In the genomic region with DNA sequence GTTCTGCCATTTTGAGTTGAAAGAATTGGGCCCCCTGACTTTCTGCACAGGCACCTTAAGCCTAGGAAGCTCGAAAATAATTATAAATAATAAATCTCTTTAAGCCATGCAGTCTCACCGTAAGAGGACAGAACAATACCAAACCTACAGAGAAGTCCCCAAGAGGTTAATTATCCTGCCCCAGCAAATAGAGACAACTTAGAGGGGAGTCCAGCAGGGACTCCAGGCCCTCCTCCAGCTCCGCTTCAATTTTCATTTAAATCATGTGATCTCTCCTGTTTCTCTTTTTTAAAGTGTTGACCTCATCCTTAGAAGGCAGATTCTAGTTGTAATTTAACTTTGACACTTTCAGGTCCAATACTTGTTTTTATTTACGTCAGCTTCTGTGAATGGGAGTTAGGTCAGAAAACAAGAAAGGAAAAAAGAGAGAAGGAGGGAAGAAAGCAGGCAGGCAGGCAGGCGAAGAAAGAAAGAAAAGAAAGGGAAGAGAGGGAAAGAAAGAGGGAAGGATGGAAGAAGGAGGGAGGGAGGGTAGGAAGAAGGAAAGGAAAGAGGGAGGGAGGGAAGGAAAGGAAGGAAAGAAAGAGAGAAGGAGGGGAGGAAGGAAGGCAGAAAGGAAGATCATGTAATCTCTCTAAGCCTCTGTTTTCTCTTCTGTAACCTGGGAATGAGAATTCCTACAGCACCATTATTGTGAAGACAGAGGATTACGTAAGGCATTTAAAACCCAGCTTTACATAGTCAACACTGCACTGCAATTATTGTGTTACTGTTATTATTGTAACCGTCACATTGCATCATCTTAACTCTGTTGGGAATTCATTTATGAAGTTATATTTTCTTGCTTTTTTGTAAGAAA, we compare ENCODE assay signal across 1 cellular context.
TF ChIP-seq lines count a peak whose summit lies in the region.

No MANE protein-coding gene starts in this region.

TF ChIP-seq in K562, 482 proteins besides CTCF, POLR2A, EP300 and RAD21 (continued from another document):
- TF ChIP-seq, protein P1, sequence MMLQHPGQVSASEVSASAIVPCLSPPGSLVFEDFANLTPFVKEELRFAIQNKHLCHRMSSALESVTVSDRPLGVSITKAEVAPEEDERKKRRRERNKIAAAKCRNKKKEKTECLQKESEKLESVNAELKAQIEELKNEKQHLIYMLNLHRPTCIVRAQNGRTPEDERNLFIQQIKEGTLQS (IDR thresholded peaks at IDR 0.05) = peak; percentile 62
- TF ChIP-seq, protein P1 (CRISPR knock-in tag; conservative IDR thresholded peaks at IDR 0.05) = no peak
- TF ChIP-seq CEBPG (CRISPR knock-in tag; IDR thresholded peaks at IDR 0.05) (peak; percentile 19; the same call in 1 of the 2 replicates), CEBPG (tag; conservative IDR thresholded peaks at IDR 0.05 in 1 of 2, IDR thresholded peaks at IDR 0.05 in 1 of 2) (peak; percentile 73 to 84), MCM3 (IDR thresholded peaks at IDR 0.05) (0 out of 2 replicates have a peak, but pooled peaks have one; percentile 16), MEF2A (IDR thresholded peaks at IDR 0.05; ENCODE audit: control insufficient read depth, low read depth, low read length) (no peak), IFI16 (CRISPR knock-in tag; IDR thresholded peaks at IDR 0.05) (no peak), MED1 (CRISPR knock-in tag; IDR thresholded peaks at IDR 0.05; ENCODE audit: borderline replicate concordance) (no peak)
- TF ChIP-seq, protein P2, sequence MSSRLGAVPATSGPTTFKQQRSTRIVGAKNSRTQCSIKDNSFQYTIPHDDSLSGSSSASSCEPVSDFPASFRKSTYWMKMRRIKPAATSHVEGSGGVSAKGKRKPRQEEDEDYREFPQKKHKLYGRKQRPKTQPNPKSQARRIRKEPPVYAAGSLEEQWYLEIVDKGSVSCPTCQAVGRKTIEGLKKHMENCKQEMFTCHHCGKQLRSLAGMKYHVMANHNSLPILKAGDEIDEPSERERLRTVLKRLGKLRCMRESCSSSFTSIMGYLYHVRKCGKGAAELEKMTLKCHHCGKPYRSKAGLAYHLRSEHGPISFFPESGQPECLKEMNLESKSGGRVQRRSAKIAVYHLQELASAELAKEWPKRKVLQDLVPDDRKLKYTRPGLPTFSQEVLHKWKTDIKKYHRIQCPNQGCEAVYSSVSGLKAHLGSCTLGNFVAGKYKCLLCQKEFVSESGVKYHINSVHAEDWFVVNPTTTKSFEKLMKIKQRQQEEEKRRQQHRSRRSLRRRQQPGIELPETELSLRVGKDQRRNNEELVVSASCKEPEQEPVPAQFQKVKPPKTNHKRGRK (tag; IDR thresholded peaks at IDR 0.05) = peak; percentile 85
TF ChIP-seq in K562: peak in this region for 8.
